In genomic region chr2:2328847-2329246, GRCh38 we compare ENCODE assay signal across 1 cellular context.
TF ChIP-seq lines count a peak whose summit lies in the region.

No MANE protein-coding gene starts in this region.

TF ChIP-seq in HepG2, 621 proteins besides CTCF, POLR2A, EP300 and RAD21 (continued from another document):
- TF ChIP-seq NFAT5 (CRISPR knock-in tag; IDR thresholded peaks at IDR 0.05): no peak
- TF ChIP-seq ZNF317 (CRISPR knock-in tag; IDR thresholded peaks at IDR 0.05): no peak
- TF ChIP-seq ZNF44 (CRISPR knock-in tag; IDR thresholded peaks at IDR 0.05): no peak
- no peak for TF ChIP-seq ZFP62 (CRISPR knock-in tag; IDR thresholded peaks at IDR 0.05)
- no peak for TF ChIP-seq PCBP2 (optimal IDR thresholded peaks at IDR 0.05; ENCODE audit: low read depth, low read length, poor library complexity, severe bottlenecking)
- no peak for TF ChIP-seq SUZ12 (IDR thresholded peaks at IDR 0.05; ENCODE audit: low read depth, low read length)
- TF ChIP-seq KMT2A (CRISPR knock-in tag; IDR thresholded peaks at IDR 0.05): no peak
- no peak for TF ChIP-seq YEATS2 (CRISPR knock-in tag; IDR thresholded peaks at IDR 0.05; ENCODE audit: borderline replicate concordance)
- TF ChIP-seq CEBPG (CRISPR knock-in tag; IDR thresholded peaks at IDR 0.05): 0 out of 2 replicates have a peak, but pooled peaks have one; percentile 18
- no peak for TF ChIP-seq PPARG (CRISPR knock-in tag; conservative IDR thresholded peaks at IDR 0.05)
- TF ChIP-seq RERE (CRISPR knock-in tag; IDR thresholded peaks at IDR 0.05; ENCODE audit: low read depth): no peak
- no peak for TF ChIP-seq TGIF2 (CRISPR knock-in tag; IDR thresholded peaks at IDR 0.05)
- TF ChIP-seq YEATS4 (CRISPR knock-in tag; IDR thresholded peaks at IDR 0.05; ENCODE audit: borderline replicate concordance): no peak
- TF ChIP-seq ZNF24 (IDR thresholded peaks at IDR 0.05): no peak
- TF ChIP-seq SAP130 (CRISPR knock-in tag; IDR thresholded peaks at IDR 0.05; ENCODE audit: low read depth): no peak
- TF ChIP-seq ZNF841 (CRISPR knock-in tag; IDR thresholded peaks at IDR 0.05; ENCODE audit: borderline replicate concordance): no peak
- no peak for TF ChIP-seq STAG1 (CRISPR knock-in tag; IDR thresholded peaks at IDR 0.05)
- TF ChIP-seq BORCS8-MEF2B (CRISPR knock-in tag; IDR thresholded peaks at IDR 0.05): no peak
- TF ChIP-seq PBX2 (CRISPR knock-in tag; IDR thresholded peaks at IDR 0.05): no peak
- no peak for TF ChIP-seq DPF2 (CRISPR knock-in tag; IDR thresholded peaks at IDR 0.05; ENCODE audit: borderline replicate concordance, low read depth)
- no peak for TF ChIP-seq BCL6 (CRISPR knock-in tag; IDR thresholded peaks at IDR 0.05)
- TF ChIP-seq SP140L (CRISPR knock-in tag; IDR thresholded peaks at IDR 0.05; ENCODE audit: borderline replicate concordance): no peak
- TF ChIP-seq DMTF1 (CRISPR knock-in tag; IDR thresholded peaks at IDR 0.05): no peak
- no peak for TF ChIP-seq PAF1 (CRISPR knock-in tag; IDR thresholded peaks at IDR 0.05)
- no peak for TF ChIP-seq MATR3 (CRISPR knock-in tag; IDR thresholded peaks at IDR 0.05)
- TF ChIP-seq ZNF441 (CRISPR knock-in tag; IDR thresholded peaks at IDR 0.05; ENCODE audit: borderline replicate concordance): 0 out of 2 replicates have a peak, but pooled peaks have one; percentile 24
- TF ChIP-seq ZBTB7B (CRISPR knock-in tag; IDR thresholded peaks at IDR 0.05): no peak
- peak; percentile 92; the same call in 1 of the 2 replicates for TF ChIP-seq WIZ (CRISPR knock-in tag; IDR thresholded peaks at IDR 0.05)
- no peak for TF ChIP-seq TFDP1 (CRISPR knock-in tag; IDR thresholded peaks at IDR 0.05; ENCODE audit: borderline replicate concordance)
- no peak for TF ChIP-seq PHF5A (CRISPR knock-in tag; IDR thresholded peaks at IDR 0.05; ENCODE audit: low read depth, unreplicated experiment)
- TF ChIP-seq RORA (CRISPR knock-in tag; IDR thresholded peaks at IDR 0.05): no peak
- TF ChIP-seq TFAP4 (IDR thresholded peaks at IDR 0.05; ENCODE audit: borderline replicate concordance, low read depth): peak; percentile 64; the same call in 1 of the 2 replicates
- no peak for TF ChIP-seq RBM39 (IDR thresholded peaks at IDR 0.05; ENCODE audit: low read depth, low read length, poor library complexity, severe bottlenecking)
- TF ChIP-seq ZNF670 (CRISPR knock-in tag; IDR thresholded peaks at IDR 0.05; ENCODE audit: borderline replicate concordance): no peak
- TF ChIP-seq EHMT2 (IDR thresholded peaks at IDR 0.05; ENCODE audit: borderline replicate concordance, low read depth, low read length): peak; percentile 97; the same call in 1 of the 2 replicates
- peak; percentile 98 for TF ChIP-seq MIER2 (CRISPR knock-in tag; IDR thresholded peaks at IDR 0.05)
- TF ChIP-seq FOXC1 (CRISPR knock-in tag; IDR thresholded peaks at IDR 0.05; ENCODE audit: borderline replicate concordance): no peak
- TF ChIP-seq ELF3 (CRISPR knock-in tag; IDR thresholded peaks at IDR 0.05): 0 out of 2 replicates have a peak, but pooled peaks have one; percentile 19
- TF ChIP-seq REST (IDR thresholded peaks at IDR 0.05; ENCODE audit: borderline replicate concordance in 1 of 2, low read depth in 1 of 2, low read length in 2 of 2): peak; percentile 75 to 97
TF ChIP-seq in HepG2: peak in this region for 9.
